Comparison of ENCODE assay signal across 2 cellular contexts in the genomic region with DNA sequence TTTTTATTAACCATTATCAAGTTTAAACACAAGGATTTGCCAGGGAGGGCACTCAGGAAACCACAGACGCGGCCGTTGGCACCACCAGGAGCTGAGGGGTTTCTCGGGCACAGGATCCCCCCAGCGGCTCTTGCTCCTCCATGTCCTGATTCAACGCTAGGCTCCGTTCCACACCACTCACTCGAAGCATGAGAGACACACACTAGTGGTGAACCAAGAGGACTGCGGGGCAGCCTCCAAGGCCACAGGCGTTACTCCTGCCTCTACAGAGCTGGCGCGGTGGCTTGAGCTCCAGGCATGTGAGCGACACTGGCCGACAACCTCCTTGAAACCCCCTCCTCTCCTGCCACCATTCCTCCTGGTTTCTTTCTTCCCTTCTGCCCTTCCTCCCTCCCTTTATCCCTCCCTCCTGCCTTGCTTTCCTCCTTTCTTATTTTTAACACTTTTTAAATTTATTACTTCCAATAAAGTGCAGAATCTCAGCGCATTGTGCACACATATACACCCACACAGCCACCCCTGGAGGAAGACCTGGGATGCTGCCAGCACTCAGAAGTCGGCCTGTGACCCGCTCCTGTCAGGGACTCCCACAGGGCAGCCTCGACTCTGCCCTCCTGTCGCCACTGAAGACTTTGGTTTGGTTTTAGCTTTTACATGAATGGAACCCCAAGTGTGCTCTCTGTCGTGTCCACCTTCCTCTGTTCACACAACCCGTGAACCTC.
TF ChIP-seq lines count a peak whose summit lies in the region.

No MANE protein-coding gene starts in this region.

TF ChIP-seq in HEK293T, 16 proteins besides CTCF, POLR2A, EP300 and RAD21 (continued from another document):
- TF ChIP-seq FOXM1 (IDR thresholded peaks at IDR 0.05; ENCODE audit: borderline replicate concordance) (no peak), TARDBP (IDR thresholded peaks at IDR 0.05) (no peak), BHLHE40 (IDR thresholded peaks at IDR 0.05; ENCODE audit: borderline replicate concordance) (no peak), FOXK2 (IDR thresholded peaks at IDR 0.05) (no peak), NFRKB (IDR thresholded peaks at IDR 0.05) (no peak), L3MBTL2 (conservative IDR thresholded peaks at IDR 0.05) (no peak), CTBP1 (IDR thresholded peaks at IDR 0.05; ENCODE audit: borderline replicate concordance) (no peak), LEF1 (IDR thresholded peaks at IDR 0.05; ENCODE audit: borderline replicate concordance) (no peak), ZNF384 (IDR thresholded peaks at IDR 0.05) (no peak), SUZ12 (IDR thresholded peaks at IDR 0.05) (no peak), HDGF (IDR thresholded peaks at IDR 0.05; ENCODE audit: borderline replicate concordance) (no peak)
- TF ChIP-seq, protein P1, sequence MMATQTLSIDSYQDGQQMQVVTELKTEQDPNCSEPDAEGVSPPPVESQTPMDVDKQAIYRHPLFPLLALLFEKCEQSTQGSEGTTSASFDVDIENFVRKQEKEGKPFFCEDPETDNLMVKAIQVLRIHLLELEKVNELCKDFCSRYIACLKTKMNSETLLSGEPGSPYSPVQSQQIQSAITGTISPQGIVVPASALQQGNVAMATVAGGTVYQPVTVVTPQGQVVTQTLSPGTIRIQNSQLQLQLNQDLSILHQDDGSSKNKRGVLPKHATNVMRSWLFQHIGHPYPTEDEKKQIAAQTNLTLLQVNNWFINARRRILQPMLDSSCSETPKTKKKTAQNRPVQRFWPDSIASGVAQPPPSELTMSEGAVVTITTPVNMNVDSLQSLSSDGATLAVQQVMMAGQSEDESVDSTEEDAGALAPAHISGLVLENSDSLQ (IDR thresholded peaks at IDR 0.05) = no peak

TF ChIP-seq in K562, 482 proteins besides CTCF, POLR2A, EP300 and RAD21 (continued from another document):
- TF ChIP-seq, protein P2, sequence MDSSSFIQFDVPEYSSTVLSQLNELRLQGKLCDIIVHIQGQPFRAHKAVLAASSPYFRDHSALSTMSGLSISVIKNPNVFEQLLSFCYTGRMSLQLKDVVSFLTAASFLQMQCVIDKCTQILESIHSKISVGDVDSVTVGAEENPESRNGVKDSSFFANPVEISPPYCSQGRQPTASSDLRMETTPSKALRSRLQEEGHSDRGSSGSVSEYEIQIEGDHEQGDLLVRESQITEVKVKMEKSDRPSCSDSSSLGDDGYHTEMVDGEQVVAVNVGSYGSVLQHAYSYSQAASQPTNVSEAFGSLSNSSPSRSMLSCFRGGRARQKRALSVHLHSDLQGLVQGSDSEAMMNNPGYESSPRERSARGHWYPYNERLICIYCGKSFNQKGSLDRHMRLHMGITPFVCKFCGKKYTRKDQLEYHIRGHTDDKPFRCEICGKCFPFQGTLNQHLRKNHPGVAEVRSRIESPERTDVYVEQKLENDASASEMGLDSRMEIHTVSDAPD (CRISPR knock-in tag; IDR thresholded peaks at IDR 0.05) = no peak
- no peak for TF ChIP-seq NFXL1 (CRISPR knock-in tag; IDR thresholded peaks at IDR 0.05)
- TF ChIP-seq, protein P3, sequence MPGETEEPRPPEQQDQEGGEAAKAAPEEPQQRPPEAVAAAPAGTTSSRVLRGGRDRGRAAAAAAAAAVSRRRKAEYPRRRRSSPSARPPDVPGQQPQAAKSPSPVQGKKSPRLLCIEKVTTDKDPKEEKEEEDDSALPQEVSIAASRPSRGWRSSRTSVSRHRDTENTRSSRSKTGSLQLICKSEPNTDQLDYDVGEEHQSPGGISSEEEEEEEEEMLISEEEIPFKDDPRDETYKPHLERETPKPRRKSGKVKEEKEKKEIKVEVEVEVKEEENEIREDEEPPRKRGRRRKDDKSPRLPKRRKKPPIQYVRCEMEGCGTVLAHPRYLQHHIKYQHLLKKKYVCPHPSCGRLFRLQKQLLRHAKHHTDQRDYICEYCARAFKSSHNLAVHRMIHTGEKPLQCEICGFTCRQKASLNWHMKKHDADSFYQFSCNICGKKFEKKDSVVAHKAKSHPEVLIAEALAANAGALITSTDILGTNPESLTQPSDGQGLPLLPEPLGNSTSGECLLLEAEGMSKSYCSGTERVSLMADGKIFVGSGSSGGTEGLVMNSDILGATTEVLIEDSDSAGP (CRISPR knock-in tag; IDR thresholded peaks at IDR 0.05) = no peak
- TF ChIP-seq, protein P4, sequence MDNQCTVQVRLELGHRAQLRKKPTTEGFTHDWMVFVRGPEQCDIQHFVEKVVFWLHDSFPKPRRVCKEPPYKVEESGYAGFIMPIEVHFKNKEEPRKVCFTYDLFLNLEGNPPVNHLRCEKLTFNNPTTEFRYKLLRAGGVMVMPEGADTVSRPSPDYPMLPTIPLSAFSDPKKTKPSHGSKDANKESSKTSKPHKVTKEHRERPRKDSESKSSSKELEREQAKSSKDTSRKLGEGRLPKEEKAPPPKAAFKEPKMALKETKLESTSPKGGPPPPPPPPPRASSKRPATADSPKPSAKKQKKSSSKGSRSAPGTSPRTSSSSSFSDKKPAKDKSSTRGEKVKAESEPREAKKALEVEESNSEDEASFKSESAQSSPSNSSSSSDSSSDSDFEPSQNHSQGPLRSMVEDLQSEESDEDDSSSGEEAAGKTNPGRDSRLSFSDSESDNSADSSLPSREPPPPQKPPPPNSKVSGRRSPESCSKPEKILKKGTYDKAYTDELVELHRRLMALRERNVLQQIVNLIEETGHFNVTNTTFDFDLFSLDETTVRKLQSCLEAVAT (IDR thresholded peaks at IDR 0.05) = no peak
- TF ChIP-seq MAFG (tag; conservative IDR thresholded peaks at IDR 0.05) = no peak
- TF ChIP-seq, protein P5, sequence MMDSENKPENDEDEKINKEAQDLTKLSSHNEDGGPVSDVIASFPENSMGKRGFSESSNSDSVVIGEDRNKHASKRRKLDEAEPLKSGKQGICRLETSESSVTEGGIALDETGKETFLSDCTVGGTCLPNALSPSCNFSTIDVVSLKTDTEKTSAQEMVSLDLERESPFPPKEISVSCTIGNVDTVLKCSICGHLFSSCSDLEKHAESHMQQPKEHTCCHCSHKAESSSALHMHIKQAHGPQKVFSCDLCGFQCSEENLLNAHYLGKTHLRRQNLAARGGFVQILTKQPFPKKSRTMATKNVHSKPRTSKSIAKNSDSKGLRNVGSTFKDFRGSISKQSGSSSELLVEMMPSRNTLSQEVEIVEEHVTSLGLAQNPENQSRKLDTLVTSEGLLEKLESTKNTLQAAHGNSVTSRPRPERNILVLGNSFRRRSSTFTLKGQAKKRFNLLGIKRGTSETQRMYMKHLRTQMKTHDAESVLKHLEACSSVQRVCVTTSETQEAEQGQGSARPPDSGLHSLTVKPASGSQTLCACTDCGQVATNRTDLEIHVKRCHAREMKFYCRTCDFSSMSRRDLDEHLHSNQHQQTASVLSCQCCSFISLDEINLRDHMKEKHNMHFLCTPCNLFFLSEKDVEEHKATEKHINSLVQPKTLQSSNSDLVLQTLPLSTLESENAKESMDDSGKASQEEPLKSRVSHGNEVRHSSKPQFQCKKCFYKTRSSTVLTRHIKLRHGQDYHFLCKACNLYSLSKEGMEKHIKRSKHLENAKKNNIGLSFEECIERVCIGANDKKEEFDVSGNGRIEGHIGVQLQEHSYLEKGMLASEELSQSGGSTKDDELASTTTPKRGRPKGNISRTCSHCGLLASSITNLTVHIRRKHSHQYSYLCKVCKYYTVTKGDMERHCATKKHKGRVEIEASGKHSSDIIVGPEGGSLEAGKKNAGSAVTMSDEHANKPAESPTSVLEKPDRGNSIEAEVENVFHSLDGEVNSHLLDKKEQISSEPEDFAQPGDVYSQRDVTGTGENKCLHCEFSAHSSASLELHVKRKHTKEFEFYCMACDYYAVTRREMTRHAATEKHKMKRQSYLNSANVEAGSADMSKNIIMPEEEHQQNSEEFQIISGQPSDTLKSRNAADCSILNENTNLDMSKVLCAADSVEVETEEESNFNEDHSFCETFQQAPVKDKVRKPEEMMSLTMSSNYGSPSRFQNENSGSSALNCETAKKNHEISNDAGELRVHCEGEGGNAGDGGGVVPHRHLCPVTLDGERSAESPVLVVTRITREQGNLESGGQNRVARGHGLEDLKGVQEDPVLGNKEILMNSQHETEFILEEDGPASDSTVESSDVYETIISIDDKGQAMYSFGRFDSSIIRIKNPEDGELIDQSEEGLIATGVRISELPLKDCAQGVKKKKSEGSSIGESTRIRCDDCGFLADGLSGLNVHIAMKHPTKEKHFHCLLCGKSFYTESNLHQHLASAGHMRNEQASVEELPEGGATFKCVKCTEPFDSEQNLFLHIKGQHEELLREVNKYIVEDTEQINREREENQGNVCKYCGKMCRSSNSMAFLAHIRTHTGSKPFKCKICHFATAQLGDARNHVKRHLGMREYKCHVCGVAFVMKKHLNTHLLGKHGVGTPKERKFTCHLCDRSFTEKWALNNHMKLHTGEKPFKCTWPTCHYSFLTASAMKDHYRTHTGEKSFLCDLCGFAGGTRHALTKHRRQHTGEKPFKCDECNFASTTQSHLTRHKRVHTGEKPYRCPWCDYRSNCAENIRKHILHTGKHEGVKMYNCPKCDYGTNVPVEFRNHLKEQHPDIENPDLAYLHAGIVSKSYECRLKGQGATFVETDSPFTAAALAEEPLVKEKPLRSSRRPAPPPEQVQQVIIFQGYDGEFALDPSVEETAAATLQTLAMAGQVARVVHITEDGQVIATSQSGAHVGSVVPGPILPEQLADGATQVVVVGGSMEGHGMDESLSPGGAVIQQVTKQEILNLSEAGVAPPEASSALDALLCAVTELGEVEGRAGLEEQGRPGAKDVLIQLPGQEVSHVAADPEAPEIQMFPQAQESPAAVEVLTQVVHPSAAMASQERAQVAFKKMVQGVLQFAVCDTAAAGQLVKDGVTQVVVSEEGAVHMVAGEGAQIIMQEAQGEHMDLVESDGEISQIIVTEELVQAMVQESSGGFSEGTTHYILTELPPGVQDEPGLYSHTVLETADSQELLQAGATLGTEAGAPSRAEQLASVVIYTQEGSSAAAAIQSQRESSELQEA (IDR thresholded peaks at IDR 0.05; ENCODE audit: low read depth) = no peak
- TF ChIP-seq CHD2 (IDR thresholded peaks at IDR 0.05; ENCODE audit: low read depth, low read length) = no peak
- no peak for TF ChIP-seq RBM15 (IDR thresholded peaks at IDR 0.05; ENCODE audit: insufficient read depth, low read length)
- no peak for TF ChIP-seq POLR3A (IDR thresholded peaks at IDR 0.05; ENCODE audit: borderline replicate concordance, extremely low read depth, insufficient read depth, insufficient read length)
- no peak for TF ChIP-seq NCOA6 (IDR thresholded peaks at IDR 0.05)
- no peak for TF ChIP-seq TRIM28 (IDR thresholded peaks at IDR 0.05)
- no peak for TF ChIP-seq PYGO2 (tag; IDR thresholded peaks at IDR 0.05)
- no peak for TF ChIP-seq SMARCA4 (IDR thresholded peaks at IDR 0.05)
- TF ChIP-seq MTA3 (IDR thresholded peaks at IDR 0.05; ENCODE audit: borderline replicate concordance) = no peak
